Comparison of ENCODE assay signal across 21 cellular contexts in genomic region chr3:195284842-195285241, GRCh38. TPM values are rescaled to one million over a fixed set of nuclear protein-coding genes. Genes with fewer than 3 reads are reported as not detected.
DNase-seq lines count a peak whose midpoint lies in the region; ATAC-seq, FAIRE-seq and TF ChIP-seq lines count a peak whose summit lies in the region.
"Had no signal": no experiment of that assay in that cellular context is flagged by ENCODE, and none has a peak within 500 bp of the region (broad histone marks: within the 10 kb centered on the region; RNA-seq: fewer than 3 reads in every experiment).

No MANE protein-coding gene starts in this region.

- peaks cover 28% of the 10 kb centered on the region for H3K4me1 Mint-ChIP-seq in Caco-2 (ENCODE audit: low read depth, unreplicated experiment)
- H3K4me1 Mint-ChIP-seq in endodermal cell: peaks cover 41% of the 10 kb centered on the region
- no peaks in the 10 kb centered on the region for H3K4me1 Mint-ChIP-seq in nephron progenitor cell
- H3K4me1 Mint-ChIP-seq in CD4-positive, alpha-beta T cell (ENCODE audit: low read depth): peaks cover 5% of the 10 kb centered on the region
- H3K4me1 Mint-ChIP-seq: H9 had no signal

- DNase-seq in Caco-2: peak in 1 of 2 experiments; percentile 61
- DNase-seq in NCI-H146 (lab: John Stamatoyannopoulos, UW): peak; percentile 93
- no peak for DNase-seq in endodermal cell
- no peak for DNase-seq in nephron progenitor cell
- no peak for DNase-seq in CD4-positive, alpha-beta T cell
- no peak for DNase-seq in GM12891 (ENCODE audit: insufficient read length, low spot score)
- no peak for DNase-seq in dermis blood vessel endothelial cell
- DNase-seq: CD8-positive, alpha-beta memory T cell; DMS79; H9; IMR-90; NCI-H1105 treated with DMSO at 0.1 percent for 48 hours; NCI-H187; NCI-H2107; NCI-H2227 treated with DMSO at 0.1 percent for 48 hours; NCI-H510A treated with DMSO at 0.1 percent for 48 hours; NCI-H774; OCI-M1; Right ventricle myocardium superior had no signal

- BruUV-seq in Caco-2 (replicated peaks; lab: Mats Ljungman, UMichigan): no TSS peak

- H3K36me3 Mint-ChIP-seq in Caco-2 (ENCODE audit: insufficient read depth, unreplicated experiment) (peaks cover 22% of the 10 kb centered on the region), endodermal cell (ENCODE audit: low read depth) (peaks cover 41% of the 10 kb centered on the region), nephron progenitor cell (ENCODE audit: low read depth) (peaks cover 40% of the 10 kb centered on the region)
- H3K36me3 Mint-ChIP-seq in CD4-positive, alpha-beta T cell (ENCODE audit: low read depth): peaks cover 79% of the 10 kb centered on the region

- H3K27ac Mint-ChIP-seq in Caco-2 (ENCODE audit: unreplicated experiment) (no peak overlapping the region), endodermal cell (no peak overlapping the region), nephron progenitor cell (peak overlapping the region; percentile 27)
- H3K27ac Mint-ChIP-seq in CD4-positive, alpha-beta T cell: no peak overlapping the region
- H3K27ac Mint-ChIP-seq: H9 had no signal

- H3K4me1 ChIP-seq in Caco-2 (peaks cover 56% of the 10 kb centered on the region), endodermal cell (ENCODE audit: control insufficient read depth, insufficient read depth, low read length) (peaks cover 20% of the 10 kb centered on the region)
- H3K4me1 ChIP-seq: BLaER1 had no signal

- CTCF ChIA-PET in Caco-2 (lab: Charles Lee): interaction anchor here (4.1 kb wide), 1 partner anchor 14 kb away, joined by 34 read pairs; the partner anchor contains the start of gene XXYLT1
- CTCF ChIA-PET in CD4-positive, alpha-beta T cell (lab: Charles Lee): no interaction called here

- no peak overlapping the region for H3K9ac ChIP-seq in endodermal cell (ENCODE audit: extremely low read depth, low read length, poor library complexity, severe bottlenecking)
- H3K9ac ChIP-seq: BLaER1 had no signal

- intact Hi-C loops in Caco-2 (cut with micrococcal nuclease; ENCODE audit: unreplicated experiment): loop anchor here (1.0 kb wide), 2 partner anchors 12 to 14 kb away; partner anchors contain the start of gene XXYLT1
- intact Hi-C loops in CD4-positive, alpha-beta T cell (cut with DNase I, micrococcal nuclease): no loop called here

- H3K36me3 ChIP-seq in Caco-2 (ENCODE audit: control insufficient read depth, insufficient read depth, low read length) (0 out of 2 replicates have a peak, but pooled peaks cover 1% of the 10 kb centered on the region), endodermal cell (ENCODE audit: control insufficient read depth, insufficient read depth, low read length) (peaks cover 39% of the 10 kb centered on the region)

- TF ChIP-seq POLR2A in GM12891 (IDR thresholded peaks at IDR 0.05; ENCODE audit: low read depth, low read length): no peak

- TF ChIP-seq CTCF in Caco-2 (IDR thresholded peaks at IDR 0.05; ENCODE audit: insufficient read depth in 1 of 2, low read depth in 1 of 2, low read length in 1 of 2, severe bottlenecking in 1 of 2, unreplicated experiment in 1 of 2) (no peak), endodermal cell (conservative IDR thresholded peaks at IDR 0.05) (no peak), nephron progenitor cell (IDR thresholded peaks at IDR 0.05) (no peak)
- no peak for TF ChIP-seq CTCF in CD4-positive, alpha-beta T cell (IDR thresholded peaks at IDR 0.05)

- no peak for ATAC-seq in CD4-positive, alpha-beta T cell (ENCODE audit: poor library complexity)

- no peak overlapping the region for H3K27ac ChIP-seq in endodermal cell (ENCODE audit: low read depth, low read length)
- no peak overlapping the region for H3K27ac ChIP-seq in CD4-positive, alpha-beta T cell (ENCODE audit: low read depth, low read length)
- H3K27ac ChIP-seq: BLaER1 had no signal

- POLR2A ChIA-PET in Caco-2 (lab: Charles Lee): interaction anchor here (0.5 kb wide), 1 partner anchor 157 kb away, joined by 4 read pairs; no protein-coding TSS in a partner anchor
- POLR2A ChIA-PET in CD4-positive, alpha-beta T cell (lab: Charles Lee): interaction anchor here (0.7 kb wide), 1 partner anchor 12 kb away, joined by 5 read pairs; no protein-coding TSS in a partner anchor

- peak overlapping the region; percentile 31 for H3K4me3 Mint-ChIP-seq in Caco-2 (ENCODE audit: unreplicated experiment)
- peak overlapping the region; percentile 34 for H3K4me3 Mint-ChIP-seq in endodermal cell
- H3K4me3 Mint-ChIP-seq in nephron progenitor cell: no peak overlapping the region
- no peak overlapping the region for H3K4me3 Mint-ChIP-seq in CD4-positive, alpha-beta T cell
- H3K4me3 Mint-ChIP-seq: CD8-positive, alpha-beta memory T cell; H9 had no signal

- H3K27me3 ChIP-seq in Caco-2 (replicated peaks; ENCODE audit: control insufficient read depth, insufficient read depth, low read length) (no peaks in the 10 kb centered on the region), endodermal cell (ENCODE audit: control insufficient read depth, insufficient read depth, low read length, poor library complexity, severe bottlenecking) (no peaks in the 10 kb centered on the region)
- H3K27me3 ChIP-seq in CD4-positive, alpha-beta T cell (ENCODE audit: control insufficient read depth, insufficient read depth, low read length): no peaks in the 10 kb centered on the region
- H3K27me3 ChIP-seq: BLaER1 had no signal

- H3K9me3 Mint-ChIP-seq in Caco-2 (ENCODE audit: unreplicated experiment) (no peaks in the 10 kb centered on the region), endodermal cell (no peaks in the 10 kb centered on the region), nephron progenitor cell (no peaks in the 10 kb centered on the region)
- H3K9me3 Mint-ChIP-seq in CD4-positive, alpha-beta T cell: no peaks in the 10 kb centered on the region
- H3K9me3 Mint-ChIP-seq: CD8-positive, alpha-beta memory T cell; H9 had no signal

- FAIRE-seq in GM12891 (lab: Jason Lieb, UNC): no peak
- FAIRE-seq: D721Med had no signal

- H3K27me3 Mint-ChIP-seq in Caco-2 (ENCODE audit: insufficient read depth, unreplicated experiment) (no peaks in the 10 kb centered on the region), endodermal cell (ENCODE audit: insufficient read depth) (no peaks in the 10 kb centered on the region), nephron progenitor cell (ENCODE audit: low read depth, poor library complexity) (no peaks in the 10 kb centered on the region)
- no peaks in the 10 kb centered on the region for H3K27me3 Mint-ChIP-seq in CD4-positive, alpha-beta T cell
- H3K27me3 Mint-ChIP-seq: CD8-positive, alpha-beta memory T cell had no signal

- 71 to 83% methylated on average over 2 to 3 of the region's 3 CpGs for WGBS in endodermal cell (ENCODE audit: insufficient coverage in 1 of 2, insufficient read length in 1 of 2), 2 experiments

- H3K9me3 ChIP-seq in Caco-2 (no peaks in the 10 kb centered on the region), endodermal cell (ENCODE audit: control insufficient read depth, low read length) (peaks cover 6% of the 10 kb centered on the region)
- H3K9me3 ChIP-seq in CD4-positive, alpha-beta T cell (ENCODE audit: control insufficient read depth, low read length): no peaks in the 10 kb centered on the region
- H3K9me3 ChIP-seq: BLaER1 had no signal

- H3K4me3 ChIP-seq in Caco-2 (ENCODE audit: low read depth, low read length) (no peak overlapping the region), endodermal cell (ENCODE audit: low read length) (peak overlapping the region; percentile 59)
- H3K4me3 ChIP-seq: BLaER1 had no signal

TF ChIP-seq in GM12891, 5 proteins besides CTCF, POLR2A, EP300 and RAD21:
- TF ChIP-seq SPI1 (IDR thresholded peaks at IDR 0.05; ENCODE audit: low read depth, low read length): no peak
- no peak for TF ChIP-seq POU2F2 (IDR thresholded peaks at IDR 0.05; ENCODE audit: low read depth, low read length)
- no peak for TF ChIP-seq POLR2AphosphoS5 (IDR thresholded peaks at IDR 0.05; ENCODE audit: low read depth, low read length)
- TF ChIP-seq TAF1 (IDR thresholded peaks at IDR 0.05; ENCODE audit: low read depth, low read length): no peak
- no peak for TF ChIP-seq PAX5 (IDR thresholded peaks at IDR 0.05; ENCODE audit: insufficient read depth, low read length, severe bottlenecking)
TF ChIP-seq in GM12891: peak in this region for 0.

RNA-seq across cellular contexts. Expression of gene XXYLT1, which starts 13.9 kb away (rescaled TPM):
- total RNA-seq in Caco-2 (2022) (12.2 and 14.2 TPM in 2 replicates), endodermal cell (10 to 100 TPM; 35.5 to 38.3 TPM), dermis blood vessel endothelial cell (35.7 and 50.7 TPM in 2 replicates)
- polyA plus RNA-seq in endodermal cell (2013, experiment 1 of 2): 41.5 TPM
- polyA plus RNA-seq in endodermal cell (2013, experiment 2 of 2): 41.3 TPM
- 1 to 10 TPM; 3.1 to 3.7 TPM for total RNA-seq in CD4-positive, alpha-beta T cell
- 4.0 TPM for polyA plus RNA-seq in GM12891 (2012; ENCODE audit: low read depth, missing spikeins)

Comparison
In these comparisons a context has a peak if more than half of its experiments do, and no peak if none do; other contexts are left out.
1. H3K4me3 Mint-ChIP-seq: peak in Caco-2 (single experiment) and endodermal cell (single experiment); none in nephron progenitor cell (single experiment) and CD4-positive, alpha-beta T cell (single experiment).